Comparison of ENCODE assay signal across 8 cellular contexts in the genomic region with DNA sequence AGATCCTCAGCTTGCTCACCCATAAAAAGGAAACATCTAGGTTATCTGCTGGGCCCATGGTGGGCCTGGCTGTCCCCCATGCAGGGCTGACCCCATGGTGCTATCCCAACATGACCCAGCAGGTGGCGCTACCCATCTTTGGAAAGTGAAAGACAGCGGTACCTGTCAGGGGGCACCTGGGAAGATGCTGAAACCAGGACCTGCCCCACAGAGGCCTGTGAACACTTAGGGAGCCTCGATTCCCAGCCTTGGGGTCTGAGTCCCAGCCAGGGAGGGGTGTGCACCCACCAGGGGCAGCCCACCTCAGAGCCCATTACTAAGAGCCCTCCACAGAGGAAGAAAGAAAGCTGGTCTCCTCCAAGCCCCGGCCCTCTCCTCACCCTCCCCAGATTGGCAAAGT. TPM values are rescaled to one million over a fixed set of nuclear protein-coding genes. Genes with fewer than 3 reads are reported as not detected.
DNase-seq lines count a peak whose midpoint lies in the region; ATAC-seq, FAIRE-seq and TF ChIP-seq lines count a peak whose summit lies in the region.

No MANE protein-coding gene starts in this region.

- no peak overlapping the region for H3K27ac ChIP-seq in 22Rv1
- H3K27ac ChIP-seq in H1 (ENCODE audit: low read depth, low read length) = no peak overlapping the region

- no peak overlapping the region for H3K23ac ChIP-seq in H1 (ENCODE audit: insufficient read length)

- no peaks in the 10 kb centered on the region for H3K4me1 ChIP-seq in H1 (replicated peaks in 1 of 4; ENCODE audit: control insufficient read depth in 3 of 4, insufficient read depth in 4 of 4, low read length in 3 of 4)

- TF ChIP-seq POLR2A in GM12891 (IDR thresholded peaks at IDR 0.05; ENCODE audit: low read depth, low read length) = no peak
- no peak for TF ChIP-seq POLR2A in H1 (IDR thresholded peaks at IDR 0.05; ENCODE audit: control extremely low read depth in 1 of 2, low read depth in 2 of 2, low read length in 2 of 2)

- peak; percentile 89 to 91 for TF ChIP-seq RAD21 in H1 (IDR thresholded peaks at IDR 0.05 in 1 of 2, conservative IDR thresholded peaks at IDR 0.05 in 1 of 2; ENCODE audit: low read depth in 2 of 2, low read length in 2 of 2)

- H3K36me3 ChIP-seq in H1 (ENCODE audit: control insufficient read depth in 2 of 4, insufficient read depth in 4 of 4, low read length in 3 of 4) = peaks cover 27 to 56% (median 50%) of the 10 kb centered on the region in 4 experiments

- no peak overlapping the region for H2BK20ac ChIP-seq in H1 (ENCODE audit: low read length)

- WGBS in H1 (ENCODE audit: extremely low coverage in 1 of 2, insufficient coverage in 1 of 2, insufficient read length in 1 of 2, insufficient replicate concordance in 2 of 2, low coverage in 1 of 2, low lambda C conversion rate in 2 of 2, missing lambda C conversion rate in 1 of 2), 2 experiments = 52% methylated on average over 4 of the region's 4 CpGs; no CpG with 5 or more reads in 1 of the 2 experiments

- H3K4me2 ChIP-seq in H1 (ENCODE audit: insufficient read depth in 1 of 2, low read depth in 2 of 2, low read length in 2 of 2) = no peak overlapping the region

- no peak overlapping the region for H4K5ac ChIP-seq in H1 (ENCODE audit: insufficient read length, low read depth, low read length)

- H4K91ac ChIP-seq in H1 (replicated peaks; ENCODE audit: insufficient read length, low read length) = no peak overlapping the region

- no peak overlapping the region for H3K56ac ChIP-seq in H1 (replicated peaks; ENCODE audit: insufficient read length, low read depth, low read length)

- H2AK5ac ChIP-seq in H1 (ENCODE audit: low read depth, low read length) = no peak overlapping the region

- H3K18ac ChIP-seq in H1 (ENCODE audit: extremely low read depth, low read length) = no peak overlapping the region

- H3K27me3 Mint-ChIP-seq in activated CD4-positive, alpha-beta memory T cell treated with anti-CD3 and anti-CD28 coated beads for 36 hours = no peaks in the 10 kb centered on the region
- H3K27me3 Mint-ChIP-seq in naive B cell = no peaks in the 10 kb centered on the region
- no peaks in the 10 kb centered on the region for H3K27me3 Mint-ChIP-seq in stimulated activated memory B cell treated with anti-CD40 and anti-IgM and Interleukin-4, amounts not matched to agents 10 μg/mL and 1 μg/mL and 100 μg/mL, for 72 hours

- no peak overlapping the region for H3K4me3 ChIP-seq in H1 (ENCODE audit: extremely low read depth in 1 of 4, insufficient read depth in 2 of 4, low read depth in 3 of 4, low read length in 4 of 4)

- H3K9me3 ChIP-seq in H1 (ENCODE audit: insufficient read depth in 2 of 2, low read depth in 1 of 2, low read length in 1 of 2) = no peaks in the 10 kb centered on the region

- no peak overlapping the region for H2BK5ac ChIP-seq in H1 (ENCODE audit: low read depth, low read length)

- H3K27me3 ChIP-seq in H1 (replicated peaks in 1 of 4; ENCODE audit: control insufficient read depth in 3 of 4, extremely low read depth in 1 of 4, insufficient read depth in 3 of 4, low read length in 3 of 4) = no peaks in the 10 kb centered on the region

- H3K4ac ChIP-seq in H1 (replicated peaks; ENCODE audit: insufficient read length, low read depth, low read length) = no peak overlapping the region

- no peak overlapping the region for H2AFZ ChIP-seq in H1 (ENCODE audit: low read length)

- no peak overlapping the region for H2BK12ac ChIP-seq in H1 (ENCODE audit: low read depth, low read length)

- H3K36me3 Mint-ChIP-seq in activated CD4-positive, alpha-beta memory T cell treated with anti-CD3 and anti-CD28 coated beads for 36 hours = peaks cover 30% of the 10 kb centered on the region
- H3K36me3 Mint-ChIP-seq in naive B cell = peaks cover 3 to 29% of the 10 kb centered on the region in 2 donors
- peaks cover 88% of the 10 kb centered on the region for H3K36me3 Mint-ChIP-seq in stimulated activated memory B cell treated with anti-CD40 and anti-IgM and Interleukin-4, amounts not matched to agents 10 μg/mL and 1 μg/mL and 100 μg/mL, for 72 hours

- intact Hi-C loops in activated CD4-positive, alpha-beta memory T cell treated with anti-CD3 and anti-CD28 coated beads for 36 hours (cut with micrococcal nuclease) = loop anchor here (1.0 to 2.0 kb wide), 2 partner anchors 48 to 74 kb away; a partner anchor contains a TSS

- no peak overlapping the region for H4K8ac ChIP-seq in H1 (ENCODE audit: extremely low read depth, insufficient read depth, low read length)

- H3K23me2 ChIP-seq in H1 (ENCODE audit: low read depth, low read length) = no peaks in the 10 kb centered on the region

- H3K4me3 Mint-ChIP-seq in activated CD4-positive, alpha-beta memory T cell treated with anti-CD3 and anti-CD28 coated beads for 36 hours = no peak overlapping the region
- H3K4me3 Mint-ChIP-seq in naive B cell = peak overlapping the region in 1 of 8 donors; percentile 19
- no peak overlapping the region for H3K4me3 Mint-ChIP-seq in stimulated activated memory B cell treated with anti-CD40 and anti-IgM and Interleukin-4, amounts not matched to agents 10 μg/mL and 1 μg/mL and 100 μg/mL, for 72 hours

- peak; percentile 64 to 66 for ATAC-seq in naive B cell (ENCODE audit: low read depth in 2 of 2)
- peak; percentile 72 for ATAC-seq in stimulated activated memory B cell treated with anti-CD40 and anti-IgM and Interleukin-4, amounts not matched to agents 10 μg/mL and 1 μg/mL and 100 μg/mL, for 72 hours
- no peak for ATAC-seq in GM18858 (IDR thresholded peaks at IDR 0.05; ENCODE audit: unreplicated experiment)

- no peak overlapping the region for H2BK120ac ChIP-seq in H1 (replicated peaks; ENCODE audit: low read depth, low read length)

- no peak overlapping the region for H3K14ac ChIP-seq in H1 (ENCODE audit: insufficient read length)

- H3K4me1 Mint-ChIP-seq in activated CD4-positive, alpha-beta memory T cell treated with anti-CD3 and anti-CD28 coated beads for 36 hours (ENCODE audit: low read depth) = peaks cover 15% of the 10 kb centered on the region
- H3K4me1 Mint-ChIP-seq in naive B cell = peaks cover 33 to 54% (median 50%) of the 10 kb centered on the region in 3 donors
- H3K4me1 Mint-ChIP-seq in stimulated activated memory B cell treated with anti-CD40 and anti-IgM and Interleukin-4, amounts not matched to agents 10 μg/mL and 1 μg/mL and 100 μg/mL, for 72 hours = peaks cover 65% of the 10 kb centered on the region

- H3K27ac Mint-ChIP-seq in activated CD4-positive, alpha-beta memory T cell treated with anti-CD3 and anti-CD28 coated beads for 36 hours = no peak overlapping the region
- H3K27ac Mint-ChIP-seq in naive B cell = peak overlapping the region in 4 of 6 donors; percentile 22 to 82 (median 54)
- H3K27ac Mint-ChIP-seq in stimulated activated memory B cell treated with anti-CD40 and anti-IgM and Interleukin-4, amounts not matched to agents 10 μg/mL and 1 μg/mL and 100 μg/mL, for 72 hours = peak overlapping the region; percentile 42

- H2BK15ac ChIP-seq in H1 (ENCODE audit: low read length) = no peak overlapping the region

- peaks cover 4 to 18% of the 10 kb centered on the region in 2 experiments for H4K20me1 ChIP-seq in H1 (replicated peaks in 1 of 2; ENCODE audit: control insufficient read depth in 1 of 2, insufficient read depth in 2 of 2, low read length in 2 of 2)

- FAIRE-seq in GM12891 (lab: Jason Lieb, UNC) (peak; percentile 93), H1 (lab: Jason Lieb, UNC) (peak; percentile 57)

- no peaks in the 10 kb centered on the region for H3K79me2 ChIP-seq in H1 (ENCODE audit: control insufficient read depth in 1 of 2, insufficient read depth in 2 of 2, low read length in 2 of 2)

- POLR2A ChIA-PET in activated CD4-positive, alpha-beta memory T cell treated with anti-CD3 and anti-CD28 coated beads for 36 hours (lab: Charles Lee) = no interaction called here
- POLR2A ChIA-PET in H1 (lab: Charles Lee; ENCODE audit: partially characterized antibody) = no interaction called here

- H3K9ac ChIP-seq in H1 (replicated peaks in 1 of 4; ENCODE audit: extremely low read depth in 1 of 4, low read depth in 3 of 4, low read length in 3 of 4) = no peak overlapping the region

- no peaks in the 10 kb centered on the region for H3K9me3 Mint-ChIP-seq in activated CD4-positive, alpha-beta memory T cell treated with anti-CD3 and anti-CD28 coated beads for 36 hours
- H3K9me3 Mint-ChIP-seq in naive B cell = no peaks in the 10 kb centered on the region
- H3K9me3 Mint-ChIP-seq in stimulated activated memory B cell treated with anti-CD40 and anti-IgM and Interleukin-4, amounts not matched to agents 10 μg/mL and 1 μg/mL and 100 μg/mL, for 72 hours = no peaks in the 10 kb centered on the region

- TF ChIP-seq CTCF in 22Rv1 (IDR thresholded peaks at IDR 0.05) (peak; percentile 89), H1 (IDR thresholded peaks at IDR 0.05; ENCODE audit: control extremely low read depth in 1 of 3, insufficient read depth in 1 of 3, low read depth in 1 of 3, low read length in 3 of 3) (peak in 2 of 3 experiments; percentile 91; a peak in 3 of 4 replicates)

- H3K79me1 ChIP-seq in H1 (ENCODE audit: low read depth, low read length) = no peaks in the 10 kb centered on the region

- DNase-seq in GM12891 (ENCODE audit: insufficient read length, low spot score) = peak; percentile 78
- peak; percentile 37 for DNase-seq in NCI-H1105 (lab: John Stamatoyannopoulos, UW)
- peak; percentile 85 for DNase-seq in activated CD4-positive, alpha-beta memory T cell treated with anti-CD3 and anti-CD28 coated beads for 36 hours
- peak; percentile 17 to 100 for DNase-seq in H1 (ENCODE audit: low read depth in 1 of 2, low spot score in 2 of 2)
- DNase-seq in naive B cell = peak; percentile 75

- no peak for TF ChIP-seq EP300 in H1 (IDR thresholded peaks at IDR 0.05; ENCODE audit: borderline replicate concordance in 1 of 2, low read depth in 2 of 2, low read length in 2 of 2)

- CTCF ChIA-PET in activated CD4-positive, alpha-beta memory T cell treated with anti-CD3 and anti-CD28 coated beads for 36 hours (lab: Charles Lee) = interaction anchor here (0.7 to 9.0 kb wide), 13 partner anchors 9 to 92 kb away, joined by 3 to 111 read pairs (median 4); a partner anchor contains a TSS
- CTCF ChIA-PET in H1 (lab: Charles Lee; ENCODE audit: partially characterized antibody) = interaction anchor here (0.6 to 11.9 kb wide), 22 partner anchors 8 to 397 kb away, joined by 3 to 236 read pairs (median 6); a partner anchor contains a TSS

RNA-seq across cellular contexts. Expression of a gene that starts 46.6 kb away (rescaled TPM):
- polyA plus RNA-seq in GM12891 (2012; ENCODE audit: low read depth, missing spikeins) = 5.0 TPM
- total RNA-seq in activated CD4-positive, alpha-beta memory T cell treated with anti-CD3 and anti-CD28 coated beads for 36 hours = 10 to 100 TPM; 10.8 to 11.0 TPM
- 10.5 and 11.4 TPM in 2 replicates for total RNA-seq in H1 (2021; fragmentation: NEBNext Ultra II Directional; extraction: Animal tissue kit (Norgen Biotek cat#: 25700))
- polyA plus RNA-seq in H1 (2011; rRNA removed) = 13.6 and 16.0 TPM in 2 replicates
- polyA plus RNA-seq in H1 (2011; cell fraction: cytosol; rRNA removed) = 13.7 TPM
- polyA plus RNA-seq in H1 (2011; cell fraction: nucleus; rRNA removed) = 20.8 TPM
- 8.4 to 11.4 TPM (median 9.9 TPM) in 4 replicates for polyA plus RNA-seq in H1 (2012, experiment 1 of 2)
- polyA plus RNA-seq in H1 (2012, experiment 2 of 2) = 4.4 TPM
- 5.3 TPM for polyA plus RNA-seq in H1 (2013, experiment 1 of 2)
- 4.4 TPM for polyA plus RNA-seq in H1 (2013, experiment 2 of 2)
- 38.5 and 39.0 TPM in 2 replicates for polyA minus RNA-seq in H1 (2011; rRNA and poly(A)+ RNA removed)
- polyA minus RNA-seq in H1 (2011; cell fraction: cytosol; rRNA and poly(A)+ RNA removed) = 11.1 TPM
- polyA minus RNA-seq in H1 (2011; cell fraction: nucleus; rRNA and poly(A)+ RNA removed) = 10.5 TPM
- 10 to 100 TPM in 1 of 6 donors, 1 to 10 TPM in 5; 4.1 to 12.8 (median 6.1) TPM for polyA plus RNA-seq in naive B cell (ENCODE audit: low read depth in 6 of 6)

RNA-seq across cellular contexts. Expression of a gene that starts 48.1 kb away (rescaled TPM):
- polyA plus RNA-seq in GM12891 (2012; ENCODE audit: low read depth, missing spikeins) = 7.6 TPM
- total RNA-seq in activated CD4-positive, alpha-beta memory T cell treated with anti-CD3 and anti-CD28 coated beads for 36 hours = 10 to 100 TPM; 16.5 to 17.2 TPM
- total RNA-seq in H1 (2021; fragmentation: NEBNext Ultra II Directional; extraction: Animal tissue kit (Norgen Biotek cat#: 25700)) = 22.8 and 22.9 TPM in 2 replicates
- polyA plus RNA-seq in H1 (2011; rRNA removed) = 6.6 and 9.7 TPM in 2 replicates
- 6.7 TPM for polyA plus RNA-seq in H1 (2011; cell fraction: cytosol; rRNA removed)
- 9.6 TPM for polyA plus RNA-seq in H1 (2011; cell fraction: nucleus; rRNA removed)
- polyA plus RNA-seq in H1 (2012, experiment 1 of 2) = 11.7 to 13.9 TPM (median 12.5 TPM) in 4 replicates
- polyA plus RNA-seq in H1 (2012, experiment 2 of 2) = 4.3 TPM
- polyA plus RNA-seq in H1 (2013, experiment 1 of 2) = 12.0 TPM
- polyA plus RNA-seq in H1 (2013, experiment 2 of 2) = 12.8 TPM
- polyA minus RNA-seq in H1 (2011; rRNA and poly(A)+ RNA removed) = 12.8 and 13.2 TPM in 2 replicates
- 10.7 TPM for polyA minus RNA-seq in H1 (2011; cell fraction: cytosol; rRNA and poly(A)+ RNA removed)
- polyA minus RNA-seq in H1 (2011; cell fraction: nucleus; rRNA and poly(A)+ RNA removed) = 14.0 TPM
- polyA plus RNA-seq in naive B cell (ENCODE audit: low read depth in 6 of 6) = 10 to 100 TPM in 5 of 6 donors, 1 to 10 TPM in 1; 4.3 to 41.8 (median 29.6) TPM
